In the genomic region with DNA sequence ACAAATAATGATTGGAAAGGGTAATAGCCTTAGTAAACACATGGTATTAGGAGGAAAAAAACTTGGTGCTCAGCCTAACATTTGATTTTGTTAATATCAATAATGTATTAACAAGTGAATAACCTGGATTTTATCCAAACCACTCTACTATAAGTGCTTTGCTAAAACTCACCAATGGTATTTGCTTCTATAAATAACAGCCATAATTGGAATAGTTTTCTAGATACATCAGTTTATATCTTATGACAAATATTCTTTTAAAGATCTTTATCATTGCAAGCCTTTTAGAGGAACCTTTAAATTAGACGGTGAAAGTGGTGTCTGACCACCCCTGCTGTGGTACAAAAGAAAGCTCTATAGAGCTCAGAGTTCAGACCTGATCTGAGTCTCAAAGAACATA, we compare ENCODE assay signal across 26 cellular contexts.
"Had no signal": no experiment of that assay in that cellular context is flagged by ENCODE, and none has a peak within 500 bp of the region (broad histone marks: within the 10 kb centered on the region; RNA-seq: fewer than 3 reads in every experiment).

No MANE protein-coding gene starts in this region.

- H3K4me1 ChIP-seq: body of pancreas, esophagus squamous epithelium, gastroesophageal sphincter had no signal

- H3K4me1 Mint-ChIP-seq: activated CD4-positive, alpha-beta memory T cell treated with anti-CD3 and anti-CD28 coated beads, Interleukin-2, amount 10 ng/mL, durations not matched to agents 7 days and 5 days; activated CD4-positive, alpha-beta T cell treated with anti-CD3 and anti-CD28 coated beads, Interleukin-2, amount 10 ng/mL, durations not matched to agents 7 days and 5 days; activated naive CD4-positive, alpha-beta T cell treated with anti-CD3 and anti-CD28 coated beads, Interleukin-2, amount 10 ng/mL, durations not matched to agents 7 days and 5 days; activated naive CD8-positive, alpha-beta T cell treated with anti-CD3 and anti-CD28 coated beads, Interleukin-2, amount 10 ng/mL, durations not matched to agents 7 days and 5 days; WTC11 had no signal

- DNase-seq: activated CD4-positive, alpha-beta memory T cell treated with anti-CD3 and anti-CD28 coated beads, Interleukin-2, amount 10 ng/mL, durations not matched to agents 7 days and 5 days; activated CD4-positive, alpha-beta T cell treated with anti-CD3 and anti-CD28 coated beads for 1 hour; activated CD4-positive, alpha-beta T cell treated with anti-CD3 and anti-CD28 coated beads for 4 hours; activated CD4-positive, alpha-beta T cell treated with anti-CD3 and anti-CD28 coated beads, Interleukin-2, amount 10 ng/mL, durations not matched to agents 7 days and 5 days; activated CD4-positive, alpha-beta T cell treated with anti-CD3 and anti-CD28 coated beads, Interleukin-2, amount 50 U/mL, for 4 hours; activated CD8-positive, alpha-beta memory T cell treated with anti-CD3 and anti-CD28 coated beads, Interleukin-2, amount 50 U/mL, for 48 hours; activated gamma-delta T cell; activated naive CD4-positive, alpha-beta T cell; activated naive CD4-positive, alpha-beta T cell treated with anti-CD3 and anti-CD28 coated beads, Interleukin-2, amount 10 ng/mL, durations not matched to agents 7 days and 5 days; activated naive CD8-positive, alpha-beta T cell treated with anti-CD3 and anti-CD28 coated beads, Interleukin-2, amount 10 ng/mL, durations not matched to agents 7 days and 5 days; activated T-cell treated with anti-CD3 and anti-CD28 coated beads for 4 hours; activated T-cell treated with anti-CD3 and anti-CD28 coated beads, Interleukin-2, amount 50 U/mL, for 24 hours; activated T-cell treated with anti-CD3 and anti-CD28 coated beads, Interleukin-2, amount 50 U/mL, for 72 hours; anterior cingulate cortex; body of pancreas; caudate nucleus; cortex of kidney; dermis blood vessel endothelial cell; effector CD8-positive, alpha-beta T cell; esophagus squamous epithelium; foreskin melanocyte; T-helper 2 cell had no signal

- H3K4me3 ChIP-seq: body of pancreas, esophagus squamous epithelium, gastroesophageal sphincter had no signal

- H3K27ac Mint-ChIP-seq: activated CD4-positive, alpha-beta memory T cell treated with anti-CD3 and anti-CD28 coated beads, Interleukin-2, amount 10 ng/mL, durations not matched to agents 7 days and 5 days; activated CD4-positive, alpha-beta T cell treated with anti-CD3 and anti-CD28 coated beads, Interleukin-2, amount 10 ng/mL, durations not matched to agents 7 days and 5 days; activated naive CD4-positive, alpha-beta T cell treated with anti-CD3 and anti-CD28 coated beads, Interleukin-2, amount 10 ng/mL, durations not matched to agents 7 days and 5 days; activated naive CD4-positive, alpha-beta T cell treated with anti-CD3 and anti-CD28 coated beads, Interleukin-2, amount 50 U/mL, for 72 hours; activated naive CD8-positive, alpha-beta T cell treated with anti-CD3 and anti-CD28 coated beads, Interleukin-2, amount 10 ng/mL, durations not matched to agents 7 days and 5 days; activated T-cell treated with anti-CD3 and anti-CD28 coated beads, Interleukin-2, amount 50 U/mL, for 24 hours; activated T-cell treated with anti-CD3 and anti-CD28 coated beads, Interleukin-2, amount 50 U/mL, for 72 hours; WTC11 had no signal

- H3K27me3 ChIP-seq: body of pancreas, esophagus squamous epithelium, gastroesophageal sphincter had no signal

- H3K9me3 ChIP-seq: body of pancreas, esophagus squamous epithelium, gastroesophageal sphincter had no signal

- H3K9me3 Mint-ChIP-seq: activated CD4-positive, alpha-beta memory T cell treated with anti-CD3 and anti-CD28 coated beads, Interleukin-2, amount 10 ng/mL, durations not matched to agents 7 days and 5 days; activated naive CD4-positive, alpha-beta T cell treated with anti-CD3 and anti-CD28 coated beads, Interleukin-2, amount 10 ng/mL, durations not matched to agents 7 days and 5 days; activated naive CD4-positive, alpha-beta T cell treated with anti-CD3 and anti-CD28 coated beads, Interleukin-2, amount 50 U/mL, for 72 hours; activated T-cell treated with anti-CD3 and anti-CD28 coated beads, Interleukin-2, amount 50 U/mL, for 24 hours; WTC11 had no signal

- H3K4me3 Mint-ChIP-seq: activated CD4-positive, alpha-beta memory T cell treated with anti-CD3 and anti-CD28 coated beads, Interleukin-2, amount 10 ng/mL, durations not matched to agents 7 days and 5 days; activated CD4-positive, alpha-beta T cell treated with anti-CD3 and anti-CD28 coated beads, Interleukin-2, amount 10 ng/mL, durations not matched to agents 7 days and 5 days; activated naive CD4-positive, alpha-beta T cell treated with anti-CD3 and anti-CD28 coated beads, Interleukin-2, amount 10 ng/mL, durations not matched to agents 7 days and 5 days; activated naive CD8-positive, alpha-beta T cell treated with anti-CD3 and anti-CD28 coated beads, Interleukin-2, amount 10 ng/mL, durations not matched to agents 7 days and 5 days; activated T-cell treated with anti-CD3 and anti-CD28 coated beads, Interleukin-2, amount 50 U/mL, for 24 hours; activated T-cell treated with anti-CD3 and anti-CD28 coated beads, Interleukin-2, amount 50 U/mL, for 72 hours; WTC11 had no signal

- ATAC-seq: activated naive CD4-positive, alpha-beta T cell treated with anti-CD3 and anti-CD28 coated beads, Interleukin-2, amount 50 U/mL, for 72 hours; activated T-cell treated with anti-CD3 and anti-CD28 coated beads, Interleukin-2, amount 50 U/mL, for 72 hours; body of pancreas; gastroesophageal sphincter; WTC11 had no signal

- H3K27me3 Mint-ChIP-seq: activated CD4-positive, alpha-beta memory T cell treated with anti-CD3 and anti-CD28 coated beads, Interleukin-2, amount 10 ng/mL, durations not matched to agents 7 days and 5 days; activated CD4-positive, alpha-beta T cell treated with anti-CD3 and anti-CD28 coated beads, Interleukin-2, amount 10 ng/mL, durations not matched to agents 7 days and 5 days; activated naive CD4-positive, alpha-beta T cell treated with anti-CD3 and anti-CD28 coated beads, Interleukin-2, amount 10 ng/mL, durations not matched to agents 7 days and 5 days; activated naive CD8-positive, alpha-beta T cell treated with anti-CD3 and anti-CD28 coated beads, Interleukin-2, amount 10 ng/mL, durations not matched to agents 7 days and 5 days; activated T-cell treated with anti-CD3 and anti-CD28 coated beads, Interleukin-2, amount 50 U/mL, for 24 hours had no signal

- H3K27ac ChIP-seq: body of pancreas, epithelial cell of prostate, esophagus squamous epithelium, gastroesophageal sphincter had no signal

- H3K36me3 Mint-ChIP-seq: activated naive CD4-positive, alpha-beta T cell treated with anti-CD3 and anti-CD28 coated beads, Interleukin-2, amount 10 ng/mL, durations not matched to agents 7 days and 5 days; activated naive CD8-positive, alpha-beta T cell treated with anti-CD3 and anti-CD28 coated beads, Interleukin-2, amount 10 ng/mL, durations not matched to agents 7 days and 5 days; WTC11 had no signal

- H3K36me3 ChIP-seq: esophagus squamous epithelium, gastroesophageal sphincter had no signal
